In genomic region chr13:85528578-85529215, GRCh38 we compare ENCODE assay signal across 15 cellular contexts.
DNase-seq lines count a peak whose midpoint lies in the region; ATAC-seq and TF ChIP-seq lines count a peak whose summit lies in the region.
"Had no signal": no experiment of that assay in that cellular context is flagged by ENCODE, and none has a peak within 500 bp of the region (broad histone marks: within the 10 kb centered on the region; RNA-seq: fewer than 3 reads in every experiment).

No MANE protein-coding gene starts in this region.

- H3K18ac ChIP-seq in mesenchymal stem cell (ENCODE audit: low read depth in 1 of 2, low read length in 2 of 2): peak overlapping the region; percentile 30 to 37

- no peaks in the 10 kb centered on the region for H4K20me1 ChIP-seq in Karpas-422 (ENCODE audit: insufficient read depth, low read depth, low read length)

- no peak overlapping the region for H3K4me3 ChIP-seq in AG09309 (ENCODE audit: control insufficient read depth, low read depth, low read length)
- no peak overlapping the region for H3K4me3 ChIP-seq in Karpas-422 (ENCODE audit: low read length)
- no peak overlapping the region for H3K4me3 ChIP-seq in cardiac fibroblast (replicated peaks in 1 of 2; ENCODE audit: low read depth in 2 of 2, low read length in 2 of 2)
- peak overlapping the region in 1 of 2 experiments; percentile 61 for H3K4me3 ChIP-seq in mesenchymal stem cell (ENCODE audit: insufficient read depth in 1 of 2, low read depth in 1 of 2, low read length in 2 of 2)
- H3K4me3 ChIP-seq: GM12878 had no signal

- peak overlapping the region; percentile 50 for H3K4me2 ChIP-seq in Karpas-422 (ENCODE audit: low read depth, low read length, poor library complexity, severe bottlenecking)
- no peak overlapping the region for H3K4me2 ChIP-seq in mesenchymal stem cell (ENCODE audit: low read length, poor library complexity, severe bottlenecking)

- H3K4me1 Mint-ChIP-seq in T-helper 2 cell treated with Interferon-gamma antibody and Interleukin-4, amounts not matched to agents 5 μg/mL and 100 μg/mL, for 36 hours (ENCODE audit: low read depth): no peaks in the 10 kb centered on the region
- H3K4me1 Mint-ChIP-seq in activated CD8-positive, alpha-beta T cell treated with anti-CD3 and anti-CD28 coated beads for 36 hours (ENCODE audit: low read depth): no peaks in the 10 kb centered on the region

- H3K9me3 Mint-ChIP-seq in T-helper 2 cell treated with Interferon-gamma antibody and Interleukin-4, amounts not matched to agents 5 μg/mL and 100 μg/mL, for 36 hours: no peaks in the 10 kb centered on the region
- H3K9me3 Mint-ChIP-seq in activated CD8-positive, alpha-beta T cell treated with anti-CD3 and anti-CD28 coated beads for 36 hours: no peaks in the 10 kb centered on the region
- H3K9me3 Mint-ChIP-seq: activated T-cell treated with anti-CD3 and anti-CD28 coated beads, Interleukin-2, amount 50 U/mL, for 4 hours had no signal

- peak overlapping the region; percentile 73 for H2AFZ ChIP-seq in Karpas-422 (ENCODE audit: low read length)
- H2AFZ ChIP-seq in mesenchymal stem cell (ENCODE audit: low read depth, low read length): no peak overlapping the region

- H3K27me3 Mint-ChIP-seq in T-helper 2 cell treated with Interferon-gamma antibody and Interleukin-4, amounts not matched to agents 5 μg/mL and 100 μg/mL, for 36 hours (ENCODE audit: low read depth): no peaks in the 10 kb centered on the region
- no peaks in the 10 kb centered on the region for H3K27me3 Mint-ChIP-seq in activated CD8-positive, alpha-beta T cell treated with anti-CD3 and anti-CD28 coated beads for 36 hours
- H3K27me3 Mint-ChIP-seq: CD4-positive, CD25-positive, alpha-beta regulatory T cell had no signal

- no peaks in the 10 kb centered on the region for H3K36me3 ChIP-seq in Karpas-422 (ENCODE audit: insufficient read depth, low read length)
- H3K36me3 ChIP-seq in mesenchymal stem cell (ENCODE audit: control insufficient read depth in 1 of 2, insufficient read depth in 2 of 2, low read depth in 1 of 2, low read length in 2 of 2): no peaks in the 10 kb centered on the region
- H3K36me3 ChIP-seq: WERI-Rb-1 had no signal

- H3K23ac ChIP-seq in mesenchymal stem cell (ENCODE audit: low read length in 2 of 2): no peak overlapping the region

- intact Hi-C loops in activated CD8-positive, alpha-beta T cell treated with anti-CD3 and anti-CD28 coated beads for 36 hours (cut with micrococcal nuclease): no loop called here

- H2BK12ac ChIP-seq in mesenchymal stem cell (ENCODE audit: low read length in 2 of 2): no peak overlapping the region

- H2BK15ac ChIP-seq in mesenchymal stem cell (ENCODE audit: low read depth, poor library complexity, severe bottlenecking): no peak overlapping the region

- ATAC-seq in HG03175 (IDR thresholded peaks at IDR 0.05; ENCODE audit: unreplicated experiment): no peak
- ATAC-seq in activated CD8-positive, alpha-beta T cell treated with anti-CD3 and anti-CD28 coated beads for 36 hours: no peak
- ATAC-seq: activated T-cell treated with anti-CD3 and anti-CD28 coated beads, Interleukin-2, amount 50 U/mL, for 4 hours; GM12878 had no signal

- H3K79me2 ChIP-seq in Karpas-422 (ENCODE audit: low read length): no peaks in the 10 kb centered on the region

- H2BK5ac ChIP-seq in mesenchymal stem cell (ENCODE audit: low read depth, low read length, poor library complexity, severe bottlenecking): no peak overlapping the region

- no peak overlapping the region for H3K4ac ChIP-seq in mesenchymal stem cell (ENCODE audit: low read depth in 1 of 2, low read length in 2 of 2)

- H3K9me3 ChIP-seq in Karpas-422 (ENCODE audit: low read length): no peaks in the 10 kb centered on the region
- H3K9me3 ChIP-seq in mesenchymal stem cell (ENCODE audit: control insufficient read depth, low read length): no peaks in the 10 kb centered on the region

- H3K27ac ChIP-seq in Karpas-422 (ENCODE audit: low read length): peak overlapping the region; percentile 21; the same call in 1 of the 2 replicates
- peak overlapping the region; percentile 16 for H3K27ac ChIP-seq in mesenchymal stem cell (ENCODE audit: low read length, poor library complexity, severe bottlenecking)
- H3K27ac ChIP-seq: WERI-Rb-1 had no signal

- no peak overlapping the region for H3K27ac Mint-ChIP-seq in T-helper 2 cell treated with Interferon-gamma antibody and Interleukin-4, amounts not matched to agents 5 μg/mL and 100 μg/mL, for 36 hours
- no peak overlapping the region for H3K27ac Mint-ChIP-seq in activated CD8-positive, alpha-beta T cell treated with anti-CD3 and anti-CD28 coated beads for 36 hours
- H3K27ac Mint-ChIP-seq: CD4-positive, CD25-positive, alpha-beta regulatory T cell had no signal

- no peaks in the 10 kb centered on the region for H3K9me2 ChIP-seq in Karpas-422 (replicated peaks; ENCODE audit: insufficient read depth, low read length)

- POLR2A ChIA-PET in activated CD8-positive, alpha-beta T cell treated with anti-CD3 and anti-CD28 coated beads for 36 hours (lab: Charles Lee): no interaction called here

- H3K36me3 Mint-ChIP-seq in T-helper 2 cell treated with Interferon-gamma antibody and Interleukin-4, amounts not matched to agents 5 μg/mL and 100 μg/mL, for 36 hours (ENCODE audit: low read depth): no peaks in the 10 kb centered on the region
- no peaks in the 10 kb centered on the region for H3K36me3 Mint-ChIP-seq in activated CD8-positive, alpha-beta T cell treated with anti-CD3 and anti-CD28 coated beads for 36 hours (ENCODE audit: low read depth)
- H3K36me3 Mint-ChIP-seq: CD4-positive, CD25-positive, alpha-beta regulatory T cell had no signal

- H3K4me3 Mint-ChIP-seq in T-helper 2 cell treated with Interferon-gamma antibody and Interleukin-4, amounts not matched to agents 5 μg/mL and 100 μg/mL, for 36 hours: no peak overlapping the region
- no peak overlapping the region for H3K4me3 Mint-ChIP-seq in activated CD8-positive, alpha-beta T cell treated with anti-CD3 and anti-CD28 coated beads for 36 hours
- H3K4me3 Mint-ChIP-seq: activated T-cell treated with anti-CD3 and anti-CD28 coated beads, Interleukin-2, amount 50 U/mL, for 4 hours had no signal

- H4K8ac ChIP-seq in mesenchymal stem cell (ENCODE audit: low read length): no peak overlapping the region

- no peak overlapping the region for H3K14ac ChIP-seq in mesenchymal stem cell (ENCODE audit: low read length in 2 of 2)

- no peak overlapping the region for H2AK5ac ChIP-seq in mesenchymal stem cell (ENCODE audit: low read length, severe bottlenecking)

- 87% methylated on average over 3 of the region's 3 CpGs for WGBS in mesenchymal stem cell

- CTCF ChIA-PET in activated CD8-positive, alpha-beta T cell treated with anti-CD3 and anti-CD28 coated beads for 36 hours (lab: Charles Lee): no interaction called here

- no peaks in the 10 kb centered on the region for H3K79me1 ChIP-seq in mesenchymal stem cell (replicated peaks; ENCODE audit: low read length, poor library complexity, severe bottlenecking)

- TF ChIP-seq CTCF in AG09309 (IDR thresholded peaks at IDR 0.05; ENCODE audit: control insufficient read depth, insufficient read depth, low read depth, low read length, missing control alignments): no peak
- no peak for TF ChIP-seq CTCF in cardiac fibroblast (IDR thresholded peaks at IDR 0.05; ENCODE audit: low read depth, low read length)
- no peak for TF ChIP-seq CTCF in activated CD8-positive, alpha-beta T cell treated with anti-CD3 and anti-CD28 coated beads for 36 hours (IDR thresholded peaks at IDR 0.05)

- H3K27me3 ChIP-seq in Karpas-422 (ENCODE audit: low read length) (no peaks in the 10 kb centered on the region), mesenchymal stem cell (ENCODE audit: control insufficient read depth in 1 of 2, insufficient read depth in 1 of 2, low read length in 2 of 2) (no peaks in the 10 kb centered on the region)

- DNase-seq in AG09309 (ENCODE audit: low read depth) (peak; percentile 68), Karpas-422 (no peak), cardiac fibroblast (ENCODE audit: low read depth in 2 of 2) (peak; percentile 9 to 17), mesenchymal stem cell (peak; percentile 37), NOMO-1 treated with DMSO at 0.1 percent for 48 hours (lab: John Stamatoyannopoulos, UW; ENCODE audit: unreplicated experiment) (no peak)
- DNase-seq in T-helper 2 cell treated with Interferon-gamma antibody and Interleukin-4, amounts not matched to agents 5 μg/mL and 100 μg/mL, for 36 hours (ENCODE audit: low spot score): no peak
- DNase-seq in activated CD8-positive, alpha-beta T cell treated with anti-CD3 and anti-CD28 coated beads for 36 hours: no peak
- DNase-seq: activated T-cell treated with anti-CD3 and anti-CD28 coated beads, Interleukin-2, amount 50 U/mL, for 4 hours; cerebellar nuclear complex; glutamatergic neuron; NCI-H2029 treated with DMSO at 0.1 percent for 48 hours; WERI-Rb-1 had no signal

- H4K91ac ChIP-seq in mesenchymal stem cell (ENCODE audit: low read length): no peak overlapping the region

- peaks cover 15% of the 10 kb centered on the region for H3K4me1 ChIP-seq in Karpas-422 (ENCODE audit: low read length)
- H3K4me1 ChIP-seq in mesenchymal stem cell (ENCODE audit: control insufficient read depth, insufficient read depth, low read depth, low read length): no peaks in the 10 kb centered on the region

- H2BK120ac ChIP-seq in mesenchymal stem cell (ENCODE audit: low read depth, low read length): no peak overlapping the region

- H3K9ac ChIP-seq in Karpas-422 (ENCODE audit: low read length) (peak overlapping the region; percentile 13; the same call in 1 of the 2 replicates), mesenchymal stem cell (ENCODE audit: low read length) (peak overlapping the region; percentile 65)

Comparison
In these comparisons a context has a peak if more than half of its experiments do, and no peak if none do; other contexts are left out.
1. DNase-seq: peak in AG09309 (single experiment), cardiac fibroblast (2 of 2) and mesenchymal stem cell (single experiment); none in Karpas-422 (single experiment), T-helper 2 cell treated with Interferon-gamma antibody and Interleukin-4, amounts not matched to agents 5 μg/mL and 100 μg/mL, for 36 hours (single experiment), activated CD8-positive, alpha-beta T cell treated with anti-CD3 and anti-CD28 coated beads for 36 hours (single experiment) and NOMO-1 treated with DMSO at 0.1 percent for 48 hours (single experiment).